ENCODE assay signal across 13 cellular contexts in genomic region chr9:37972346-37972745, GRCh38.
DNase-seq lines count a peak whose midpoint lies in the region; ATAC-seq and TF ChIP-seq lines count a peak whose summit lies in the region.
"Had no signal": no experiment of that assay in that cellular context is flagged by ENCODE, and none has a peak within 500 bp of the region (broad histone marks: within the 10 kb centered on the region; RNA-seq: fewer than 3 reads in every experiment).

No MANE protein-coding gene starts in this region.

- H3K27me3 Mint-ChIP-seq in chondrocyte (ENCODE audit: low read depth) (no peaks in the 10 kb centered on the region), neural crest cell (ENCODE audit: low read depth) (no peaks in the 10 kb centered on the region)

- no peaks in the 10 kb centered on the region for H4K20me1 ChIP-seq in DND-41 (ENCODE audit: insufficient read depth, low read length)

- H3K4me1 Mint-ChIP-seq in chondrocyte (ENCODE audit: low read depth) (peaks cover 53% of the 10 kb centered on the region), neural crest cell (no peaks in the 10 kb centered on the region)
- H3K4me1 Mint-ChIP-seq: naive thymus-derived CD8-positive, alpha-beta T cell had no signal

- no peaks in the 10 kb centered on the region for H3K36me3 ChIP-seq in DND-41 (ENCODE audit: insufficient read depth, low read length)

- no peaks in the 10 kb centered on the region for H3K27me3 ChIP-seq in DND-41 (ENCODE audit: insufficient read depth, low read length, poor library complexity)
- H3K27me3 ChIP-seq: esophagus squamous epithelium had no signal

- TF ChIP-seq CTCF in DND-41 (IDR thresholded peaks at IDR 0.05; ENCODE audit: borderline replicate concordance, extremely low read depth, low read length, poor library complexity, severe bottlenecking) (peak; percentile 21), chondrocyte (IDR thresholded peaks at IDR 0.05) (peak; percentile 43), neural crest cell (conservative IDR thresholded peaks at IDR 0.05) (peak; percentile 24)

- H3K27ac Mint-ChIP-seq in chondrocyte (ENCODE audit: unreplicated experiment): no peak overlapping the region
- no peak overlapping the region for H3K27ac Mint-ChIP-seq in neural crest cell (ENCODE audit: unreplicated experiment)

- H3K36me3 Mint-ChIP-seq in chondrocyte (ENCODE audit: low read depth) (peaks cover 8% of the 10 kb centered on the region), neural crest cell (ENCODE audit: low read depth) (no peaks in the 10 kb centered on the region)
- H3K36me3 Mint-ChIP-seq: naive thymus-derived CD8-positive, alpha-beta T cell had no signal

- no peak overlapping the region for H3K4me3 ChIP-seq in DND-41 (ENCODE audit: low read depth in 1 of 2, low read length in 2 of 2)
- H3K4me3 ChIP-seq: esophagus squamous epithelium had no signal

- no peak overlapping the region for H3K9ac ChIP-seq in DND-41 (ENCODE audit: low read depth, low read length)

- H3K27ac ChIP-seq in DND-41 (ENCODE audit: low read length) (no peak overlapping the region), caudate nucleus (ENCODE audit: low read depth, low read length) (no peak overlapping the region)
- H3K27ac ChIP-seq: esophagus squamous epithelium had no signal

- DNase-seq in DND-41 (no peak), OCI-M1 (lab: John Stamatoyannopoulos, UW) (peak; percentile 20), chondrocyte (ENCODE audit: low spot score) (peak; percentile 66), neural crest cell (ENCODE audit: low read depth, low spot score) (no peak), NCI-H345 treated with DMSO at 0.1 percent for 48 hours (lab: John Stamatoyannopoulos, UW; ENCODE audit: unreplicated experiment) (no peak), caudate nucleus (lab: John Stamatoyannopoulos, UW) (no peak), NCI-H146 treated with DMSO at 0.1 percent for 48 hours (lab: John Stamatoyannopoulos, UW; ENCODE audit: unreplicated experiment) (no peak)
- no peak for DNase-seq in stimulated activated CD4-positive, alpha-beta T cell treated with anti-CD3 and anti-CD28 coated beads, Interleukin-2, amount 100 ng/mL, for 24 hours
- DNase-seq: amygdala; esophagus squamous epithelium; KBM-7; naive thymus-derived CD8-positive, alpha-beta T cell; NCI-H2171 had no signal

- no peak overlapping the region for H2AFZ ChIP-seq in DND-41 (ENCODE audit: low read depth, low read length)

- H3K9me3 ChIP-seq in DND-41 (ENCODE audit: insufficient read depth, low read length, severe bottlenecking): no peaks in the 10 kb centered on the region
- H3K9me3 ChIP-seq: esophagus squamous epithelium had no signal

- H3K4me3 Mint-ChIP-seq in chondrocyte (ENCODE audit: unreplicated experiment): no peak overlapping the region
- H3K4me3 Mint-ChIP-seq in neural crest cell: no peak overlapping the region
- H3K4me3 Mint-ChIP-seq: naive thymus-derived CD8-positive, alpha-beta T cell had no signal

- H3K4me1 ChIP-seq in DND-41 (ENCODE audit: insufficient read depth, low read length): no peaks in the 10 kb centered on the region

- peak; percentile 48; the same call in 1 of the 3 replicates for ATAC-seq in DND-41 (ENCODE audit: insufficient read depth, low read depth)
- ATAC-seq: naive thymus-derived CD8-positive, alpha-beta T cell had no signal

- H3K9me3 Mint-ChIP-seq in chondrocyte (ENCODE audit: low read depth): no peaks in the 10 kb centered on the region
- H3K9me3 Mint-ChIP-seq in neural crest cell: no peaks in the 10 kb centered on the region
- H3K9me3 Mint-ChIP-seq: naive thymus-derived CD8-positive, alpha-beta T cell had no signal

- H3K4me2 ChIP-seq in DND-41 (ENCODE audit: insufficient read depth, low read length): no peak overlapping the region

- H3K79me2 ChIP-seq in DND-41 (ENCODE audit: insufficient read depth, low read length): no peaks in the 10 kb centered on the region

Comparison
In these comparisons a context has a peak if more than half of its experiments do, and no peak if none do; other contexts are left out.
1. DNase-seq: peak in OCI-M1 (single experiment) and chondrocyte (single experiment); none in DND-41 (single experiment), neural crest cell (single experiment), NCI-H345 treated with DMSO at 0.1 percent for 48 hours (single experiment), stimulated activated CD4-positive, alpha-beta T cell treated with anti-CD3 and anti-CD28 coated beads, Interleukin-2, amount 100 ng/mL, for 24 hours (0 of 2), caudate nucleus (0 of 61) and NCI-H146 treated with DMSO at 0.1 percent for 48 hours (single experiment).
2. Peak in every context shown above with its lines, with median percentiles within 50 percentile points of each other: CTCF ChIP-seq.